In the genomic region with DNA sequence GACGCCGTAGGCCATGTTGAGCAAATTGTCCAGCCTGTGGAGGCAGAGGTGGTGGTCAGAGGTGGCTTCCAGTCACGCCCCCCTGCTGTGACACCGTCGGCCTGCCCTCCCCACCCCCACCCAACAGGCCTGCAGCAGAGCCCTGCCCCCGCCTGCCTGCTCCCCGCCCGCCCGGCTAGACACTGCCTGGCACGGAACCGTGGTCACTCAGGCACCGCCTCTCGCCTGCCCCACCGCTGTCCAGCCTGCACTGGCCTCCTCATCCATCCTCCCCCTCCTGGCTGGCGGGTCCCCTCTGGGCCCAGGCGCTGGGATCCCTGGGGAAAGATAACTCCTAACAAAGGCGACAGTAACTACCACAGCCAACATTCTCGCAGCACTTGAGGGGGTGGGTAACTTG, we compare ENCODE assay signal across 1 cellular context.
TF ChIP-seq lines count a peak whose summit lies in the region.

No MANE protein-coding gene starts in this region.

TF ChIP-seq in H1, 55 proteins besides CTCF, POLR2A, EP300 and RAD21 (continued from another document):
- no peak for TF ChIP-seq CBX8 (IDR thresholded peaks at IDR 0.05; ENCODE audit: borderline replicate concordance, low read depth, low read length)
- TF ChIP-seq MAFK (IDR thresholded peaks at IDR 0.05; ENCODE audit: low read depth, low read length), result no peak
- TF ChIP-seq ASH2L (IDR thresholded peaks at IDR 0.05; ENCODE audit: low read length), result no peak
